8 cellular contexts compared by ENCODE assay signal in the genomic region with DNA sequence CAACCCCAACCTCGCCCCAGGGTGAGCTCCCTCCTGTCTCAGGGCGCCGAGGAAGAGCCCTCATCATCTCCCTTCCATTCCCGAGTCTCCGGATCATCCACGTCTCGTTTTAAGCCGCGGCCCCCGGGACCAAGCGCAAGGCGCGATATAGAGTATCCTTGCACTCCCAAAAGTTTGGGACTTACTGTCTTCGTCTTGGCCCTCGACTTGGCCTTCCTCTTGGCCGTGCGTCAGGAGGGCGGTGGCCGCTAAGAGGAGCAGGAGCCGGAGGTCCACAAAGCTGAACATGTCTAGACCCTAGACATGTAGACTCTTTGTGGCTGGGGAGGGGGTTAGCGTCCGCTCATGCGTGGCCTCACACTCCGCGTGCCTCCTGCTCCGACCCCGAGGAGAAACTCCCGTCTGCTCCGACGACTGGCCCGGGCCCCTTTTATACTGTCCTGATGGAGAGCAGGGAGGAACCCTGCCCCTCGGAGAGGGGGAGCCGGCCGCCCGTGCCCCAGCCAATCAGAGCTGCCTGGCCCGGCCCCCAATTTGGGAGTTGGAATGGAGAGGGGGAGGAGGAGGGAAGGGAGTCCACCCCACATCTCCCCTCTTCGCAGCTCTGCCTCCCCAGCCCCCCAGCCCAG. TPM values are rescaled to one million over a fixed set of nuclear protein-coding genes. Genes with fewer than 3 reads are reported as not detected.
A peak's percentile ranks its signal among the peaks of the same experiment; 100 is the strongest.
DNase-seq lines count a peak whose midpoint lies in the region; ATAC-seq, FAIRE-seq and TF ChIP-seq lines count a peak whose summit lies in the region.

A gene (minus strand): TSS at position 406 of the 629 bp plus-strand sequence. CDS start 118 bp downstream, at position 288.

- no peak for TF ChIP-seq POLR2A in A549 (IDR thresholded peaks at IDR 0.05; ENCODE audit: low read length)
- TF ChIP-seq POLR2A in IMR-90 (IDR thresholded peaks at IDR 0.05; ENCODE audit: low read depth, low read length) = peak; percentile 100
- TF ChIP-seq POLR2A in HepG2 (IDR thresholded peaks at IDR 0.05; ENCODE audit: insufficient read depth in 1 of 2, low read depth in 2 of 2, low read length in 2 of 2) = no peak

- peak within 1 kb of the TSS; percentile 99 for H3K14ac ChIP-seq in IMR-90 (replicated peaks; ENCODE audit: low read depth, low read length)

- H3K4me1 ChIP-seq in A549 (peaks cover 40% of the 10 kb centered on the region), IMR-90 (ENCODE audit: control insufficient read depth, insufficient read depth, low read length) (peaks cover 48% of the 10 kb centered on the region), HepG2 (ENCODE audit: insufficient read depth, low read length) (0 out of 2 replicates have a peak, but pooled peaks cover 9% of the 10 kb centered on the region), thoracic aorta (ENCODE audit: control insufficient read depth in 1 of 2, low read depth in 2 of 2) (peaks cover 16 to 75% of the 10 kb centered on the region in 2 donors)

- H2BK20ac ChIP-seq in IMR-90 (ENCODE audit: low read depth, low read length) = peak within 1 kb of the TSS; percentile 75

- no peaks in the 10 kb centered on the region for H3K9me3 ChIP-seq in A549
- no peaks in the 10 kb centered on the region for H3K9me3 ChIP-seq in IMR-90 (ENCODE audit: control insufficient read depth, insufficient read depth, low read length)
- no peaks in the 10 kb centered on the region for H3K9me3 ChIP-seq in HepG2 (ENCODE audit: low read length)
- H3K9me3 ChIP-seq in thoracic aorta = no peaks in the 10 kb centered on the region

- H3K79me1 ChIP-seq in IMR-90 (ENCODE audit: low read depth in 1 of 2, low read length in 2 of 2) = peaks cover 25 to 64% of the 10 kb centered on the region in 2 experiments; a peak in 3 of 4 replicates

- peak within 1 kb of the TSS; percentile 73 for H2AK5ac ChIP-seq in IMR-90 (ENCODE audit: low read depth, low read length)

- H3K36me3 ChIP-seq in IMR-90 (ENCODE audit: control insufficient read depth, insufficient read depth, low read length) (peaks cover 35% of the 10 kb centered on the region), HepG2 (replicated peaks in 1 of 2; ENCODE audit: control insufficient read depth in 1 of 2, insufficient read depth in 2 of 2, low read length in 2 of 2) (no peaks in the 10 kb centered on the region), thoracic aorta (peaks cover 22% of the 10 kb centered on the region)

- BruUV-seq in IMR-90 (replicated peaks; lab: Mats Ljungman, UMichigan) = no TSS peak
- BruUV-seq in HepG2 (replicated peaks; lab: Mats Ljungman, UMichigan) = no TSS peak

- POLR2A ChIA-PET in A549 (lab: Yijun Ruan, JAX) = interaction anchor here (1.2 to 2.3 kb wide), 3 partner anchors 73 to 196 kb away, joined by 4 to 24 read pairs (median 5); a partner anchor contains a TSS
- POLR2A ChIA-PET in IMR-90 (lab: Charles Lee; ENCODE audit: unreplicated experiment) = interaction anchor here (0.6 to 8.6 kb wide), 23 partner anchors 10 to 163 kb away, joined by 3 to 159 read pairs (median 7); a partner anchor contains a TSS
- POLR2A ChIA-PET in HepG2 (lab: Yijun Ruan, JAX) = no interaction called here

- H4K5ac ChIP-seq in IMR-90 (ENCODE audit: low read depth, low read length) = peak within 1 kb of the TSS; percentile 41

- H3K56ac ChIP-seq in IMR-90 (ENCODE audit: extremely low read depth, insufficient read depth, low read length) = peak within 1 kb of the TSS; percentile 92

- TF ChIP-seq EP300 in A549 (IDR thresholded peaks at IDR 0.05) (no peak), HepG2 (IDR thresholded peaks at IDR 0.05; ENCODE audit: low read depth in 2 of 2, low read length in 2 of 2) (no peak), HepG2 (CRISPR knock-in tag; IDR thresholded peaks at IDR 0.05; ENCODE audit: borderline replicate concordance) (no peak)

- H2BK120ac ChIP-seq in IMR-90 (ENCODE audit: low read depth, low read length) = peak within 1 kb of the TSS; percentile 99

- 46% methylated on average over 37 of the region's 37 CpGs for WGBS in A549 (ENCODE audit: missing lambda C conversion rate)
- WGBS in IMR-90 (ENCODE audit: extremely low coverage in 2 of 2, insufficient read length in 1 of 2), 2 experiments = 0% methylated on average over 7 of the region's 37 CpGs; no CpG with 5 or more reads in 1 of the 2 experiments
- 15% methylated on average over 29 of the region's 37 CpGs for WGBS in HepG2 (ENCODE audit: low lambda C conversion rate)

- peak within 1 kb of the TSS; percentile 84 for H2AK9ac ChIP-seq in IMR-90 (replicated peaks; ENCODE audit: low read depth, low read length, poor library complexity)

- no peak for FAIRE-seq in A549 (lab: Jason Lieb, UNC)
- FAIRE-seq in HepG2 (lab: Jason Lieb, UNC) = no peak

- peak within 1 kb of the TSS; percentile 94 for H4K91ac ChIP-seq in IMR-90 (ENCODE audit: insufficient read depth, low read depth, low read length)

- H3K9ac ChIP-seq in IMR-90 (ENCODE audit: low read depth, low read length) = peak within 1 kb of the TSS; percentile 98
- no peak within 1 kb of the TSS for H3K9ac ChIP-seq in HepG2 (ENCODE audit: insufficient read depth, low read depth, low read length)

- H3K4me3 ChIP-seq in A549 (peak within 1 kb of the TSS; percentile 47), IMR-90 (ENCODE audit: insufficient read depth, low read depth, low read length) (peak within 1 kb of the TSS; percentile 80), HepG2 (replicated peaks in 1 of 3; ENCODE audit: insufficient read depth in 1 of 3, low read depth in 2 of 3, low read length in 3 of 3) (peak within 1 kb of the TSS; percentile 26 to 73 (median 36); a peak in 5 of 6 replicates), thoracic aorta (peak within 1 kb of the TSS; percentile 78)

- H4K20me1 ChIP-seq in IMR-90 (ENCODE audit: insufficient read depth, low read length) = peaks cover 48% of the 10 kb centered on the region
- H4K20me1 ChIP-seq in HepG2 (ENCODE audit: insufficient read depth, low read length) = no peaks in the 10 kb centered on the region; the same call in 1 of the 2 replicates

- ATAC-seq in A549 (peak; percentile 1 to 2; a peak in 3 of 6 replicates), IMR-90 (ENCODE audit: low read depth) (peak; percentile 40), HepG2 (no peak), thoracic aorta (ENCODE audit: insufficient number of reproducible peaks, low FRiP score, low read depth) (peak; percentile 7), GM18858 (IDR thresholded peaks at IDR 0.05; ENCODE audit: unreplicated experiment) (no peak)

- intact Hi-C loops in IMR-90 (cut with micrococcal nuclease) = no loop called here
- intact Hi-C loops in HepG2 (cut with micrococcal nuclease; ENCODE audit: unreplicated experiment) = no loop called here

- H3K18ac ChIP-seq in IMR-90 (ENCODE audit: low read depth, low read length) = peak within 1 kb of the TSS; percentile 86

- H3K79me2 ChIP-seq in HepG2 (ENCODE audit: insufficient read depth, low read length) = no peaks in the 10 kb centered on the region

- peak within 1 kb of the TSS; percentile 77 to 90 for H3K27ac ChIP-seq in A549
- peak within 1 kb of the TSS; percentile 99 for H3K27ac ChIP-seq in IMR-90 (ENCODE audit: insufficient read depth, low read length)
- H3K27ac ChIP-seq in HepG2 (ENCODE audit: extremely low read length, insufficient read depth, low read length) = no peak within 1 kb of the TSS
- peak within 1 kb of the TSS; percentile 90 to 99 for H3K27ac ChIP-seq in thoracic aorta

- H3K27me3 ChIP-seq in IMR-90 (ENCODE audit: control insufficient read depth, insufficient read depth, low read length) (no peaks in the 10 kb centered on the region), HepG2 (ENCODE audit: control insufficient read depth in 1 of 2, insufficient read depth in 2 of 2, low read length in 2 of 2) (peaks cover 10 to 71% of the 10 kb centered on the region in 2 experiments), thoracic aorta (replicated peaks; ENCODE audit: insufficient read depth) (no peaks in the 10 kb centered on the region)

- peak within 1 kb of the TSS; percentile 44 to 85 for H4K8ac ChIP-seq in IMR-90 (ENCODE audit: low read depth in 2 of 2, low read length in 2 of 2)

- peak within 1 kb of the TSS; percentile 98 for H3K23ac ChIP-seq in IMR-90 (ENCODE audit: low read depth, low read length)

- CTCF ChIA-PET in A549 (lab: Yijun Ruan, JAX) (interaction anchor here (0.6 to 31.5 kb wide), 39 partner anchors 11 to 398 kb away, joined by 3 to 1255 read pairs (median 5); a partner anchor contains a TSS), IMR-90 (lab: Yijun Ruan, JAX) (interaction anchor here (1.0 to 1.6 kb wide), 2 partner anchors 23 to 66 kb away, joined by 4 to 6 read pairs; no protein-coding TSS in a partner anchor), HepG2 (lab: Yijun Ruan, JAX; ENCODE audit: low intra/inter-chr PET ratio, low total read pairs) (interaction anchor here (0.8 to 9.4 kb wide), 8 partner anchors 11 to 95 kb away, joined by 3 to 301 read pairs (median 8); a partner anchor contains a TSS)

- TF ChIP-seq CTCF in A549 (IDR thresholded peaks at IDR 0.05) (no peak), IMR-90 (conservative IDR thresholded peaks at IDR 0.05; ENCODE audit: low read depth, low read length) (no peak), HepG2 (CRISPR knock-in tag; IDR thresholded peaks at IDR 0.05) (no peak), thoracic aorta (IDR thresholded peaks at IDR 0.05) (no peak)

- no peak for TF ChIP-seq RAD21 in A549 (conservative IDR thresholded peaks at IDR 0.05 in 1 of 2, IDR thresholded peaks at IDR 0.05 in 1 of 2)
- peak; percentile 48 for TF ChIP-seq RAD21 in IMR-90 (IDR thresholded peaks at IDR 0.05; ENCODE audit: low read length)
- TF ChIP-seq RAD21 in HepG2 (CRISPR knock-in tag; IDR thresholded peaks at IDR 0.05) = no peak

- in situ Hi-C loops in IMR-90 (cut with MboI; ENCODE audit: low sequenced_read_pairs) (no loop called here), HepG2 (cut with HindIII; ENCODE audit: extremely low pct_ligation_motif_present, low pct_unique_long_range_greater_than_20kb) (no loop called here)

- DNase-seq in A549 (ENCODE audit: low read depth in 1 of 2, low spot score in 1 of 2) (no peak), IMR-90 (peak; percentile 90), cerebellum (ENCODE audit: low spot score) (no peak), HepG2 (ENCODE audit: low spot score) (no peak), thoracic aorta (ENCODE audit: low spot score) (peak; percentile 61), NCI-H2171 (lab: John Stamatoyannopoulos, UW) (no peak), NCI-H446 treated with DMSO at 0.1 percent for 48 hours (lab: John Stamatoyannopoulos, UW) (no peak)

- peak within 1 kb of the TSS; percentile 99 for H3K4ac ChIP-seq in IMR-90 (ENCODE audit: low read depth, low read length)

- peak within 1 kb of the TSS; percentile 97 for H2BK5ac ChIP-seq in IMR-90 (ENCODE audit: low read depth, low read length, poor library complexity, severe bottlenecking)

- dilution Hi-C loops in IMR-90 (cut with HindIII; ENCODE audit: low sequenced_read_pairs, unreplicated experiment) = no loop called here

- H3K4me2 ChIP-seq in A549 (peak within 1 kb of the TSS; percentile 88), IMR-90 (ENCODE audit: low read depth, low read length) (peak within 1 kb of the TSS; percentile 71), HepG2 (ENCODE audit: low read depth, low read length) (peak within 1 kb of the TSS; percentile 85)

- H2AFZ ChIP-seq in IMR-90 (replicated peaks; ENCODE audit: low read length, poor library complexity) = peak within 1 kb of the TSS; percentile 68
- no peak within 1 kb of the TSS for H2AFZ ChIP-seq in HepG2 (ENCODE audit: low read length)

- peaks cover 10% of the 10 kb centered on the region for H3K9me1 ChIP-seq in IMR-90 (ENCODE audit: insufficient read depth, low read length)

- peak within 1 kb of the TSS; percentile 90; the same call in 1 of the 3 replicates for H2BK15ac ChIP-seq in IMR-90 (ENCODE audit: low read depth, low read length)

RNA-seq across cellular contexts. Expression of the gene that starts here (rescaled TPM):
- polyA plus RNA-seq in A549 (2011; rRNA removed) (4.4 and 4.6 TPM in 2 replicates), A549 (2017; fragmentation: RNase III; extraction: RNeasy Plus Mini Kit Qiagen cat#74134 plus additional on column Dnase treatment) (18.1 to 34.3 TPM (median 31.6 TPM) in 3 replicates), IMR-90 (2012; rRNA removed) (4,117 and 4,350 TPM in 2 replicates), HepG2 (2011; rRNA removed) (0.05 and 0.14 TPM in 2 replicates)
- polyA plus RNA-seq in A549 (2012; cell fraction: cytosol; rRNA removed) = 14.2 and 19.6 TPM in 2 replicates
- 66.1 and 69.4 TPM in 2 replicates for polyA plus RNA-seq in A549 (2012; cell fraction: nucleus; rRNA removed)
- 10.9 TPM in 2 replicates for polyA minus RNA-seq in A549 (2011; rRNA and poly(A)+ RNA removed)
- total RNA-seq in IMR-90 (2012; rRNA removed) (1,825 and 2,180 TPM in 2 replicates), cerebellum (61.2 TPM), HepG2 (2016; rRNA removed; fragmentation: Illumina TruSeq; extraction: Trizol) (0.17 TPM in 1 of 2 replicates, not detected in the other), thoracic aorta (100 to 1,000 TPM; 261 to 270 TPM)
- 6,648 and 7,973 TPM in 2 replicates for polyA plus RNA-seq in IMR-90 (2012; cell fraction: cytosol; rRNA removed)
- polyA plus RNA-seq in IMR-90 (2012; cell fraction: nucleus; rRNA removed; ENCODE audit: low replicate concordance) = 7,018 and 18,611 TPM in 2 replicates
- not detected in 2 replicates for total RNA-seq in HepG2 (2016; cell fraction: cytosol; rRNA removed; fragmentation: Illumina TruSeq; extraction: Trizol; ENCODE audit: low read depth)
- 0.03 and 0.06 TPM in 2 replicates for total RNA-seq in HepG2 (2016; cell fraction: insoluble cytoplasmic fraction; rRNA removed; fragmentation: Illumina TruSeq; extraction: Trizol)
- total RNA-seq in HepG2 (2016; cell fraction: membrane; rRNA removed; fragmentation: Illumina TruSeq; extraction: Trizol) = 0.09 and 0.24 TPM in 2 replicates
- 0.68 and 0.72 TPM in 2 replicates for total RNA-seq in HepG2 (2016; cell fraction: nucleus; rRNA removed; fragmentation: Illumina TruSeq; extraction: Trizol)
- 0.01 TPM in 1 of 2 replicates, not detected in the other for polyA plus RNA-seq in HepG2 (2011; cell fraction: cytosol; rRNA removed)
- 1.7 and 2.5 TPM in 2 replicates for polyA plus RNA-seq in HepG2 (2011; cell fraction: nucleus; rRNA removed)
- 0.19 TPM in 2 replicates for polyA plus RNA-seq in HepG2 (2012)
- polyA plus RNA-seq in HepG2 (2016; cell fraction: cytosol; fragmentation: Illumina TruSeq; extraction: Trizol; ENCODE audit: low read depth) = 0.03 TPM in 1 of 2 replicates, not detected in the other
- 0.07 TPM in 1 of 2 replicates, not detected in the other for polyA plus RNA-seq in HepG2 (2016; cell fraction: insoluble cytoplasmic fraction; fragmentation: Illumina TruSeq; extraction: Trizol; ENCODE audit: low read depth)
- polyA plus RNA-seq in HepG2 (2016; cell fraction: membrane; fragmentation: Illumina TruSeq; extraction: Trizol; ENCODE audit: low read depth) = not detected in 2 replicates
- polyA plus RNA-seq in HepG2 (2016; cell fraction: nucleus; fragmentation: Illumina TruSeq; extraction: Trizol; ENCODE audit: insufficient read depth, low read depth) = 1.00 and 2.8 TPM in 2 replicates
- polyA minus RNA-seq in HepG2 (2011; rRNA and poly(A)+ RNA removed; ENCODE audit: low replicate concordance) = 35.8 TPM in 1 of 2 replicates, not detected in the other
- polyA minus RNA-seq in HepG2 (2011; cell fraction: cytosol; rRNA and poly(A)+ RNA removed) = 0.70 and 0.79 TPM in 2 replicates
- polyA minus RNA-seq in HepG2 (2011; cell fraction: nucleus; rRNA and poly(A)+ RNA removed) = 0.52 and 1.2 TPM in 2 replicates

Comparison
In these comparisons a context has a peak if more than half of its experiments do, and no peak if none do; other contexts are left out.
1. RNA of the gene that starts here (total RNA-seq): 1,825 to 2,180 TPM in IMR-90, 261 to 270 TPM in thoracic aorta and 61.2 TPM in cerebellum (single experiment); 0.03 to 0.72 TPM in HepG2; every median in the first group is over 10 times any median in the second.
2. RNA of the gene that starts here (polyA plus RNA-seq): 4,117 to 18,611 TPM in IMR-90; 4.4 to 69.4 TPM in A549 and 0.01 to 2.8 TPM in HepG2; every median in the first group is over 10 times any median in the second.
3. ATAC-seq: peak in A549 (2 of 2), IMR-90 (single experiment) and thoracic aorta (single experiment); none in HepG2 (single experiment) and GM18858 (single experiment).
4. DNase-seq: peak in IMR-90 (single experiment) and thoracic aorta (single experiment); none in A549 (0 of 2), cerebellum (single experiment), HepG2 (single experiment), NCI-H2171 (single experiment) and NCI-H446 treated with DMSO at 0.1 percent for 48 hours (single experiment).
5. Peak in every context shown above with its lines, with median percentiles within 50 percentile points of each other: H3K4me2 ChIP-seq and H3K4me3 ChIP-seq.